ENCODE assay signal across 1 cellular context in genomic region chr17:34255381-34255732, GRCh38.
TF ChIP-seq lines count a peak whose summit lies in the region.

No MANE protein-coding gene starts in this region.

TF ChIP-seq in endothelial cell of umbilical vein, 7 proteins besides CTCF, POLR2A, EP300 and RAD21 (continued from another document):
- TF ChIP-seq JUN (IDR thresholded peaks at IDR 0.05; ENCODE audit: borderline replicate concordance, insufficient read depth, insufficient read length, low read depth), result no peak
- no peak for TF ChIP-seq FOS (IDR thresholded peaks at IDR 0.05; ENCODE audit: borderline replicate concordance, insufficient read depth, low read length)
